ENCODE assay signal across 20 cellular contexts in genomic region chr12:64008596-64008995, GRCh38.
"Had no signal": no experiment of that assay in that cellular context is flagged by ENCODE, and none has a peak within 500 bp of the region (broad histone marks: within the 10 kb centered on the region; RNA-seq: fewer than 3 reads in every experiment).

No MANE protein-coding gene starts in this region.

- H3K36me3 ChIP-seq: colonic mucosa, gastrocnemius medialis, heart left ventricle, neutrophil, thyroid gland had no signal

- H3K27me3 ChIP-seq: colonic mucosa, gastrocnemius medialis, heart left ventricle, neutrophil, thyroid gland had no signal

- H3K9me3 Mint-ChIP-seq: activated CD4-positive, alpha-beta T cell treated with anti-CD3 and anti-CD28 coated beads, Interleukin-2, amount 10 ng/mL, durations not matched to agents 24 days and 14 days; activated naive CD4-positive, alpha-beta T cell treated with anti-CD3 and anti-CD28 coated beads for 36 hours; activated T-cell treated with anti-CD3 and anti-CD28 coated beads, Interleukin-2, amount 50 U/mL, for 24 hours; activated T-helper 2 cell treated with anti-CD3 and anti-CD28 coated beads, Interferon-gamma antibody, Interleukin-2, Interleukin-4, amounts not matched to agents 10 μg/mL and 5 μg/mL and 100 μg/mL, durations not matched to agents 14 hours and 24 hours and 36 hours; memory B cell; stimulated activated memory B cell treated with anti-CD40 and anti-IgM and Interleukin-4, amounts not matched to agents 10 μg/mL and 1 μg/mL and 100 μg/mL, for 72 hours; T-cell had no signal

- H3K27me3 Mint-ChIP-seq: activated T-cell treated with anti-CD3 and anti-CD28 coated beads, Interleukin-2, amount 50 U/mL, for 24 hours; brain; memory B cell; naive thymus-derived CD8-positive, alpha-beta T cell; stimulated activated memory B cell treated with anti-CD40 and anti-IgM and Interleukin-4, amounts not matched to agents 10 μg/mL and 1 μg/mL and 100 μg/mL, for 72 hours; T-cell had no signal

- H3K27ac Mint-ChIP-seq: activated CD4-positive, alpha-beta T cell treated with anti-CD3 and anti-CD28 coated beads, Interleukin-2, amount 10 ng/mL, durations not matched to agents 24 days and 14 days; activated CD8-positive, alpha-beta T cell treated with anti-CD3 and anti-CD28 coated beads, Interleukin-2, amount 10 ng/mL, durations not matched to agents 7 days and 5 days; activated naive CD4-positive, alpha-beta T cell treated with anti-CD3 and anti-CD28 coated beads for 36 hours; activated T-cell treated with anti-CD3 and anti-CD28 coated beads, Interleukin-2, amount 50 U/mL, for 24 hours; activated T-helper 2 cell treated with anti-CD3 and anti-CD28 coated beads, Interferon-gamma antibody, Interleukin-2, Interleukin-4, amounts not matched to agents 10 μg/mL and 5 μg/mL and 100 μg/mL, durations not matched to agents 14 hours and 24 hours and 36 hours; brain; memory B cell; naive thymus-derived CD8-positive, alpha-beta T cell; stimulated activated memory B cell treated with anti-CD40 and anti-IgM and Interleukin-4, amounts not matched to agents 10 μg/mL and 1 μg/mL and 100 μg/mL, for 72 hours; T-cell; WTC11 had no signal

- H3K4me1 Mint-ChIP-seq: activated CD4-positive, alpha-beta T cell treated with anti-CD3 and anti-CD28 coated beads, Interleukin-2, amount 10 ng/mL, durations not matched to agents 24 days and 14 days; memory B cell; naive thymus-derived CD8-positive, alpha-beta T cell; stimulated activated memory B cell treated with anti-CD40 and anti-IgM and Interleukin-4, amounts not matched to agents 10 μg/mL and 1 μg/mL and 100 μg/mL, for 72 hours; T-cell had no signal

- H3K4me3 ChIP-seq: colonic mucosa, gastrocnemius medialis, heart left ventricle, thyroid gland had no signal

- H3K4me3 Mint-ChIP-seq: activated CD4-positive, alpha-beta T cell treated with anti-CD3 and anti-CD28 coated beads, Interleukin-2, amount 10 ng/mL, durations not matched to agents 24 days and 14 days; activated CD8-positive, alpha-beta T cell treated with anti-CD3 and anti-CD28 coated beads, Interleukin-2, amount 10 ng/mL, durations not matched to agents 7 days and 5 days; activated naive CD4-positive, alpha-beta T cell treated with anti-CD3 and anti-CD28 coated beads for 36 hours; activated T-cell treated with anti-CD3 and anti-CD28 coated beads, Interleukin-2, amount 50 U/mL, for 24 hours; brain; memory B cell; naive thymus-derived CD8-positive, alpha-beta T cell; stimulated activated memory B cell treated with anti-CD40 and anti-IgM and Interleukin-4, amounts not matched to agents 10 μg/mL and 1 μg/mL and 100 μg/mL, for 72 hours; T-cell; WTC11 had no signal

- DNase-seq: activated CD4-positive, alpha-beta T cell treated with anti-CD3 and anti-CD28 coated beads, Interleukin-2, amount 10 ng/mL, durations not matched to agents 24 days and 14 days; activated CD8-positive, alpha-beta T cell treated with anti-CD3 and anti-CD28 coated beads, Interleukin-2, amount 10 ng/mL, durations not matched to agents 7 days and 5 days; activated naive CD4-positive, alpha-beta T cell treated with anti-CD3 and anti-CD28 coated beads for 36 hours; activated T-cell treated with anti-CD3 and anti-CD28 coated beads, Interleukin-2, amount 50 U/mL, for 24 hours; central memory CD4-positive, alpha-beta T cell; colonic mucosa; gastrocnemius medialis; heart left ventricle; naive thymus-derived CD8-positive, alpha-beta T cell; stimulated activated CD4-positive, alpha-beta T cell treated with anti-CD3 and anti-CD28 coated beads, Interleukin-4, amount 100 ng/mL, for 4 hours; T-cell; thyroid gland had no signal

- ATAC-seq: activated CD8-positive, alpha-beta T cell treated with anti-CD3 and anti-CD28 coated beads, Interleukin-2, amount 10 ng/mL, durations not matched to agents 7 days and 5 days; gastrocnemius medialis; heart left ventricle; naive thymus-derived CD8-positive, alpha-beta T cell; sciatic nerve; stimulated activated memory B cell treated with anti-CD40 and anti-IgM and Interleukin-4, amounts not matched to agents 10 μg/mL and 1 μg/mL and 100 μg/mL, for 72 hours; T-cell; WTC11 had no signal

- H3K9me3 ChIP-seq: colonic mucosa, gastrocnemius medialis, neutrophil, thyroid gland had no signal

- H3K4me1 ChIP-seq: colonic mucosa, gastrocnemius medialis had no signal

- H3K27ac ChIP-seq: gastrocnemius medialis, heart left ventricle, neutrophil, parathyroid adenoma had no signal
